Comparison of ENCODE assay signal across 19 cellular contexts in the genomic region with DNA sequence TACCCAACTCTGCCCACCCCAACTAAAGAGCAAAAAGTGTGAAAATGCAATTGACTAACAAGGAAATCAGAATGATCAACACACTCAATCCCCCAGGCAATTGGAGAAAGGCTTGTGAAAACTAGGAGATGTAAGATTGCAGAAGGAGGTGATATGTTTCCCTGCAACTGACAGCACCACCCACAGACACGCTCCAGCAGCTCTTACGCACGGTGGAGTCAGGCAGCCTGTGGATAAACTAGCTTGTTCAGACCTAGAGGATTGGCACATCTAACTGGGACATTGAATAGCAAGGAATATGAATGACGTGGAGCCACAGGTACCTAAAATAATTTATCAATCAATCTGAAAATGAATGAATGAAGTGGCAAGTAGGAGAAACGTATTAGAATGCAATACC.
A peak's percentile ranks its signal among the peaks of the same experiment; 100 is the strongest.
DNase-seq lines count a peak whose midpoint lies in the region; ATAC-seq lines count a peak whose summit lies in the region.
"Had no signal": no experiment of that assay in that cellular context is flagged by ENCODE, and none has a peak within 500 bp of the region (broad histone marks: within the 10 kb centered on the region; RNA-seq: fewer than 3 reads in every experiment).

No MANE protein-coding gene starts in this region.

- H3K9me3 Mint-ChIP-seq in activated T-cell treated with anti-CD3 and anti-CD28 coated beads, Interleukin-2, amount 50 U/mL, for 72 hours = no peaks in the 10 kb centered on the region
- H3K9me3 Mint-ChIP-seq: CD8-positive, alpha-beta T cell had no signal

- H3K36me3 Mint-ChIP-seq in activated T-cell treated with anti-CD3 and anti-CD28 coated beads, Interleukin-2, amount 50 U/mL, for 72 hours (ENCODE audit: insufficient read depth in 2 of 2) = no peaks in the 10 kb centered on the region
- H3K36me3 Mint-ChIP-seq: CD14-positive monocyte; CD8-positive, alpha-beta T cell had no signal

- no peaks in the 10 kb centered on the region for H3K27me3 Mint-ChIP-seq in activated T-cell treated with anti-CD3 and anti-CD28 coated beads, Interleukin-2, amount 50 U/mL, for 72 hours (ENCODE audit: low read depth)

- H3K4me3 Mint-ChIP-seq in activated T-cell treated with anti-CD3 and anti-CD28 coated beads, Interleukin-2, amount 50 U/mL, for 72 hours = no peak overlapping the region
- H3K4me3 Mint-ChIP-seq: CD14-positive monocyte; CD8-positive, alpha-beta T cell; HFFc6 had no signal

- H3K4me1 Mint-ChIP-seq in activated T-cell treated with anti-CD3 and anti-CD28 coated beads, Interleukin-2, amount 50 U/mL, for 72 hours (ENCODE audit: low read depth) = no peaks in the 10 kb centered on the region
- H3K4me1 Mint-ChIP-seq: CD14-positive monocyte had no signal

- no peak overlapping the region for H3K27ac ChIP-seq in caudate nucleus (ENCODE audit: low read depth, low read length)
- H3K27ac ChIP-seq: A549, HL-60 had no signal

- H3K27ac Mint-ChIP-seq in activated T-cell treated with anti-CD3 and anti-CD28 coated beads, Interleukin-2, amount 50 U/mL, for 72 hours = no peak overlapping the region
- H3K27ac Mint-ChIP-seq: CD14-positive monocyte; CD8-positive, alpha-beta T cell; HFFc6 had no signal

- ATAC-seq in activated T-cell treated with anti-CD3 and anti-CD28 coated beads, Interleukin-2, amount 50 U/mL, for 72 hours (replicated peaks in 1 of 2) = no peak
- no peak for ATAC-seq in HG03342 (IDR thresholded peaks at IDR 0.05; ENCODE audit: unreplicated experiment)
- ATAC-seq: A549; CD8-positive, alpha-beta T cell had no signal

- DNase-seq in NCI-H526 (lab: John Stamatoyannopoulos, UW) = peak; percentile 2 to 40
- peak in 40 of 61 donors; percentile 6 to 94 (median 50) for DNase-seq in caudate nucleus (lab: John Stamatoyannopoulos, UW)
- DNase-seq in kidney glomerular epithelial cell (lab: John Stamatoyannopoulos, UW) = peak; percentile 27
- peak; percentile 81 for DNase-seq in putamen (ENCODE audit: low spot score)
- no peak for DNase-seq in activated T-cell treated with anti-CD3 and anti-CD28 coated beads, Interleukin-2, amount 50 U/mL, for 72 hours
- no peak for DNase-seq in activated gamma-delta T cell (lab: John Stamatoyannopoulos, UW)
- DNase-seq in NCI-H1694 treated with DMSO at 0.1 percent for 48 hours (lab: John Stamatoyannopoulos, UW) = no peak
- DNase-seq: CD8-positive, alpha-beta T cell; COR-L47; DMS153; DMS79 treated with DMSO at 0.1 percent for 48 hours; EL; GOT3; HCEC 1CT; HFFc6 had no signal

Comparison
In these comparisons a context has a peak if more than half of its experiments do, and no peak if none do; other contexts are left out.
1. DNase-seq: peak in NCI-H526 (2 of 2), caudate nucleus (40 of 61), kidney glomerular epithelial cell (single experiment) and putamen (single experiment); none in activated T-cell treated with anti-CD3 and anti-CD28 coated beads, Interleukin-2, amount 50 U/mL, for 72 hours (0 of 2), activated gamma-delta T cell (single experiment) and NCI-H1694 treated with DMSO at 0.1 percent for 48 hours (single experiment).